ENCODE assay signal across 18 cellular contexts in genomic region chr3:16788440-16789057, GRCh38.
DNase-seq lines count a peak whose midpoint lies in the region; ATAC-seq, FAIRE-seq and TF ChIP-seq lines count a peak whose summit lies in the region.
"Had no signal": no experiment of that assay in that cellular context is flagged by ENCODE, and none has a peak within 500 bp of the region (broad histone marks: within the 10 kb centered on the region; RNA-seq: fewer than 3 reads in every experiment).

No MANE protein-coding gene starts in this region.

- no peaks in the 10 kb centered on the region for H3K27me3 Mint-ChIP-seq in central memory CD8-positive, alpha-beta T cell
- H3K27me3 Mint-ChIP-seq in stimulated activated memory B cell treated with anti-CD40 and anti-IgM and Interleukin-4, amounts not matched to agents 10 μg/mL and 1 μg/mL and 100 μg/mL, for 72 hours = no peaks in the 10 kb centered on the region

- 81% methylated on average over 6 of the region's 6 CpGs for WGBS in liver
- WGBS in HepG2 (ENCODE audit: low lambda C conversion rate) = 31% methylated on average over 6 of the region's 6 CpGs

- CTCF ChIA-PET in HepG2 (lab: Yijun Ruan, JAX; ENCODE audit: low intra/inter-chr PET ratio, low total read pairs) = no interaction called here

- TF ChIP-seq EP300 in HepG2 (IDR thresholded peaks at IDR 0.05; ENCODE audit: low read depth in 2 of 2, low read length in 2 of 2) (no peak), HepG2 (CRISPR knock-in tag; IDR thresholded peaks at IDR 0.05; ENCODE audit: borderline replicate concordance) (no peak)

- TF ChIP-seq CTCF in liver (IDR thresholded peaks at IDR 0.05; ENCODE audit: low read depth, low read length, missing input control) (no peak), HepG2 (CRISPR knock-in tag; IDR thresholded peaks at IDR 0.05) (no peak)

- peak overlapping the region; percentile 18 for H3K4me3 Mint-ChIP-seq in central memory CD8-positive, alpha-beta T cell
- H3K4me3 Mint-ChIP-seq in stimulated activated memory B cell treated with anti-CD40 and anti-IgM and Interleukin-4, amounts not matched to agents 10 μg/mL and 1 μg/mL and 100 μg/mL, for 72 hours = no peak overlapping the region

- H3K36me3 Mint-ChIP-seq in central memory CD8-positive, alpha-beta T cell (ENCODE audit: insufficient read depth) = peaks cover 2% of the 10 kb centered on the region
- no peaks in the 10 kb centered on the region for H3K36me3 Mint-ChIP-seq in stimulated activated memory B cell treated with anti-CD40 and anti-IgM and Interleukin-4, amounts not matched to agents 10 μg/mL and 1 μg/mL and 100 μg/mL, for 72 hours

- H3K9ac ChIP-seq in liver (ENCODE audit: low read depth in 1 of 2, low read length in 2 of 2) = no peak overlapping the region
- no peak overlapping the region for H3K9ac ChIP-seq in HepG2 (ENCODE audit: insufficient read depth, low read depth, low read length)

- H3K4me1 Mint-ChIP-seq in central memory CD8-positive, alpha-beta T cell = peaks cover 40% of the 10 kb centered on the region
- peaks cover 27% of the 10 kb centered on the region for H3K4me1 Mint-ChIP-seq in stimulated activated memory B cell treated with anti-CD40 and anti-IgM and Interleukin-4, amounts not matched to agents 10 μg/mL and 1 μg/mL and 100 μg/mL, for 72 hours

- DNase-seq in HepG2 (ENCODE audit: low spot score) (no peak), NCI-H82 (lab: John Stamatoyannopoulos, UW) (peak; percentile 91), SK-N-DZ (ENCODE audit: low spot score) (no peak), AG08396 (ENCODE audit: low spot score) (no peak), NCI-H510A treated with DMSO at 0.1 percent for 48 hours (lab: John Stamatoyannopoulos, UW) (no peak)
- no peak for DNase-seq in central memory CD8-positive, alpha-beta T cell (ENCODE audit: low spot score in 2 of 2)
- DNase-seq: caudate nucleus; effector CD8-positive, alpha-beta T cell; kidney glomerular epithelial cell; mucosa of descending colon; NCI-H1105 treated with DMSO at 0.1 percent for 48 hours; NCI-H774; right lobe of liver; stimulated activated CD4-positive, alpha-beta T cell treated with anti-CD3 and anti-CD28 coated beads, Interleukin-1b, Interleukin-23, amount 100 ng/mL, for 48 hours had no signal

- no peak for TF ChIP-seq POLR2A in HepG2 (IDR thresholded peaks at IDR 0.05; ENCODE audit: insufficient read depth in 1 of 2, low read depth in 2 of 2, low read length in 2 of 2)

- H3K36me3 ChIP-seq in liver (ENCODE audit: control insufficient read depth in 4 of 4, insufficient read depth in 3 of 4, low read depth in 1 of 4, low read length in 3 of 4) = no peaks in the 10 kb centered on the region
- no peaks in the 10 kb centered on the region for H3K36me3 ChIP-seq in HepG2 (replicated peaks in 1 of 2; ENCODE audit: control insufficient read depth in 1 of 2, insufficient read depth in 2 of 2, low read length in 2 of 2)
- H3K36me3 ChIP-seq: right lobe of liver had no signal

- in situ Hi-C loops in HepG2 (cut with HindIII; ENCODE audit: extremely low pct_ligation_motif_present, low pct_unique_long_range_greater_than_20kb) = no loop called here

- no peak for FAIRE-seq in HepG2 (lab: Jason Lieb, UNC)

- no peak overlapping the region for H2AFZ ChIP-seq in HepG2 (ENCODE audit: low read length)
- H2AFZ ChIP-seq: hepatocyte had no signal

- H3K79me2 ChIP-seq in HepG2 (ENCODE audit: insufficient read depth, low read length) = no peaks in the 10 kb centered on the region
- H3K79me2 ChIP-seq: hepatocyte had no signal

- no peak overlapping the region for H3K4me2 ChIP-seq in HepG2 (ENCODE audit: low read depth, low read length)
- H3K4me2 ChIP-seq: hepatocyte had no signal

- no peak overlapping the region for H3K27ac Mint-ChIP-seq in central memory CD8-positive, alpha-beta T cell (ENCODE audit: low read depth)
- H3K27ac Mint-ChIP-seq in stimulated activated memory B cell treated with anti-CD40 and anti-IgM and Interleukin-4, amounts not matched to agents 10 μg/mL and 1 μg/mL and 100 μg/mL, for 72 hours = no peak overlapping the region
- H3K27ac Mint-ChIP-seq: activated T-helper 2 cell treated with anti-CD3 and anti-CD28 coated beads, Interferon-gamma antibody, Interleukin-2, Interleukin-4, amounts not matched to agents 10 μg/mL and 5 μg/mL and 100 μg/mL, durations not matched to agents 14 hours and 24 hours and 36 hours had no signal

- BruUV-seq in HepG2 (replicated peaks; lab: Mats Ljungman, UMichigan) = no TSS peak

- POLR2A ChIA-PET in HepG2 (lab: Yijun Ruan, JAX) = no interaction called here

- H3K27me3 ChIP-seq in liver (ENCODE audit: control insufficient read depth in 4 of 4, insufficient read depth in 4 of 4, low read length in 3 of 4) = no peaks in the 10 kb centered on the region
- no peaks in the 10 kb centered on the region; a peak in 1 of 5 replicates for H3K27me3 ChIP-seq in HepG2 (ENCODE audit: control insufficient read depth in 1 of 2, insufficient read depth in 2 of 2, low read length in 2 of 2)
- H3K27me3 ChIP-seq: hepatocyte, right lobe of liver had no signal

- no peaks in the 10 kb centered on the region for H4K20me1 ChIP-seq in HepG2 (ENCODE audit: insufficient read depth, low read length)

- no peak overlapping the region for H3K27ac ChIP-seq in liver (ENCODE audit: low read depth in 1 of 2, low read length in 2 of 2)
- H3K27ac ChIP-seq in HepG2 (ENCODE audit: extremely low read length, insufficient read depth, low read length) = no peak overlapping the region
- H3K27ac ChIP-seq: hepatocyte, right lobe of liver had no signal

- H3K9me3 ChIP-seq in liver (ENCODE audit: control insufficient read depth in 4 of 4, low read length in 3 of 4) = no peaks in the 10 kb centered on the region
- H3K9me3 ChIP-seq in HepG2 (ENCODE audit: low read length) = no peaks in the 10 kb centered on the region
- H3K9me3 ChIP-seq: mucosa of descending colon, right lobe of liver had no signal

- no peak for ATAC-seq in HepG2
- ATAC-seq in central memory CD8-positive, alpha-beta T cell (replicated peaks; ENCODE audit: extremely low read depth, poor library complexity, severe bottlenecking) = no peak
- peak; percentile 59 for ATAC-seq in stimulated activated memory B cell treated with anti-CD40 and anti-IgM and Interleukin-4, amounts not matched to agents 10 μg/mL and 1 μg/mL and 100 μg/mL, for 72 hours
- ATAC-seq: mucosa of descending colon had no signal

- H3K4me3 ChIP-seq in liver (ENCODE audit: low read depth in 1 of 3, low read length in 3 of 3) = no peak overlapping the region
- H3K4me3 ChIP-seq in HepG2 (replicated peaks in 1 of 3; ENCODE audit: insufficient read depth in 1 of 3, low read depth in 2 of 3, low read length in 3 of 3) = no peak overlapping the region
- H3K4me3 ChIP-seq: hepatocyte, mucosa of descending colon, right lobe of liver had no signal

- H3K4me1 ChIP-seq in liver (ENCODE audit: control insufficient read depth in 4 of 4, insufficient read depth in 4 of 4, low read length in 3 of 4) = no peaks in the 10 kb centered on the region
- H3K4me1 ChIP-seq in HepG2 (ENCODE audit: insufficient read depth, low read length) = no peaks in the 10 kb centered on the region
- H3K4me1 ChIP-seq: right lobe of liver had no signal

- TF ChIP-seq RAD21 in liver (IDR thresholded peaks at IDR 0.05) = no peak
- TF ChIP-seq RAD21 in HepG2 (CRISPR knock-in tag; IDR thresholded peaks at IDR 0.05) = no peak

- intact Hi-C loops in HepG2 (cut with micrococcal nuclease; ENCODE audit: unreplicated experiment) = no loop called here

- H3K9me3 Mint-ChIP-seq in central memory CD8-positive, alpha-beta T cell = no peaks in the 10 kb centered on the region
- H3K9me3 Mint-ChIP-seq in stimulated activated memory B cell treated with anti-CD40 and anti-IgM and Interleukin-4, amounts not matched to agents 10 μg/mL and 1 μg/mL and 100 μg/mL, for 72 hours = no peaks in the 10 kb centered on the region
- H3K9me3 Mint-ChIP-seq: activated T-helper 2 cell treated with anti-CD3 and anti-CD28 coated beads, Interferon-gamma antibody, Interleukin-2, Interleukin-4, amounts not matched to agents 10 μg/mL and 5 μg/mL and 100 μg/mL, durations not matched to agents 14 hours and 24 hours and 36 hours had no signal

TF ChIP-seq in liver, 16 proteins besides CTCF, POLR2A, EP300 and RAD21:
- TF ChIP-seq YY1 (IDR thresholded peaks at IDR 0.05) (no peak), HNF4A (conservative IDR thresholded peaks at IDR 0.05) (peak; percentile 45 to 59), TAF1 (conservative IDR thresholded peaks at IDR 0.05) (no peak), RXRA (IDR thresholded peaks at IDR 0.05) (no peak)

TF ChIP-seq in HepG2, 621 proteins besides CTCF, POLR2A, EP300 and RAD21:
- TF ChIP-seq ZNF724P (CRISPR knock-in tag; IDR thresholded peaks at IDR 0.05; ENCODE audit: borderline replicate concordance) (no peak), SIN3A (IDR thresholded peaks at IDR 0.05; ENCODE audit: borderline replicate concordance, low read depth, low read length) (no peak), MYC (CRISPR knock-in tag; IDR thresholded peaks at IDR 0.05; ENCODE audit: borderline replicate concordance) (no peak), ZSCAN5A (CRISPR knock-in tag; IDR thresholded peaks at IDR 0.05; ENCODE audit: borderline replicate concordance) (no peak), TEAD3 (CRISPR knock-in tag; optimal IDR thresholded peaks at IDR 0.05; ENCODE audit: borderline replicate concordance) (no peak), TOPORS (CRISPR knock-in tag; IDR thresholded peaks at IDR 0.05) (no peak), RFX1 (IDR thresholded peaks at IDR 0.05) (no peak), ZNF124 (CRISPR knock-in tag; IDR thresholded peaks at IDR 0.05) (no peak)
